In genomic region chr6:114839019-114839418, GRCh38 we compare ENCODE assay signal across 39 cellular contexts.
"Had no signal": no experiment of that assay in that cellular context is flagged by ENCODE, and none has a peak within 500 bp of the region (broad histone marks: within the 10 kb centered on the region; RNA-seq: fewer than 3 reads in every experiment).

No MANE protein-coding gene starts in this region.

- H3K4me1 Mint-ChIP-seq: activated naive CD4-positive, alpha-beta T cell treated with anti-CD3 and anti-CD28 coated beads, Interleukin-2, amount 10 ng/mL, durations not matched to agents 7 days and 5 days; activated naive CD4-positive, alpha-beta T cell treated with anti-CD3 and anti-CD28 coated beads, Interleukin-2, amount 50 U/mL, for 24 hours; activated naive CD8-positive, alpha-beta T cell treated with anti-CD3 and anti-CD28 coated beads for 36 hours; activated naive CD8-positive, alpha-beta T cell treated with anti-CD3 and anti-CD28 coated beads, Interleukin-2, amount 10 ng/mL, durations not matched to agents 7 days and 5 days; activated naive CD8-positive, alpha-beta T cell treated with anti-CD3 and anti-CD28 coated beads, Interleukin-2, amount 50 U/mL, for 24 hours; activated T-helper 17 cell treated with anti-CD3 and anti-CD28 coated beads, Interleukin-2, amount 50 U/mL, for 72 hours; brain; central memory CD8-positive, alpha-beta T cell had no signal

- H3K9me3 ChIP-seq: adrenal gland, ascending aorta had no signal

- H3K27me3 Mint-ChIP-seq: activated naive CD4-positive, alpha-beta T cell treated with anti-CD3 and anti-CD28 coated beads, Interleukin-2, amount 10 ng/mL, durations not matched to agents 7 days and 5 days; activated naive CD4-positive, alpha-beta T cell treated with anti-CD3 and anti-CD28 coated beads, Interleukin-2, amount 50 U/mL, for 24 hours; activated naive CD8-positive, alpha-beta T cell; activated naive CD8-positive, alpha-beta T cell treated with anti-CD3 and anti-CD28 coated beads for 36 hours; activated naive CD8-positive, alpha-beta T cell treated with anti-CD3 and anti-CD28 coated beads, Interleukin-2, amount 10 ng/mL, durations not matched to agents 7 days and 5 days; activated naive CD8-positive, alpha-beta T cell treated with anti-CD3 and anti-CD28 coated beads, Interleukin-2, amount 50 U/mL, for 24 hours; activated T-cell treated with anti-CD3 and anti-CD28 coated beads, Interleukin-2, amount 50 U/mL, for 24 hours; activated T-helper 17 cell treated with anti-CD3 and anti-CD28 coated beads, Interleukin-2, amount 50 U/mL, for 72 hours; brain; central memory CD8-positive, alpha-beta T cell had no signal

- H3K4me3 Mint-ChIP-seq: activated naive CD4-positive, alpha-beta T cell treated with anti-CD3 and anti-CD28 coated beads for 36 hours; activated naive CD4-positive, alpha-beta T cell treated with anti-CD3 and anti-CD28 coated beads, Interleukin-2, amount 10 ng/mL, durations not matched to agents 7 days and 5 days; activated naive CD4-positive, alpha-beta T cell treated with anti-CD3 and anti-CD28 coated beads, Interleukin-2, amount 50 U/mL, for 24 hours; activated naive CD8-positive, alpha-beta T cell; activated naive CD8-positive, alpha-beta T cell treated with anti-CD3 and anti-CD28 coated beads for 36 hours; activated naive CD8-positive, alpha-beta T cell treated with anti-CD3 and anti-CD28 coated beads, Interleukin-2, amount 10 ng/mL, durations not matched to agents 7 days and 5 days; activated naive CD8-positive, alpha-beta T cell treated with anti-CD3 and anti-CD28 coated beads, Interleukin-2, amount 50 U/mL, for 24 hours; activated T-cell treated with anti-CD3 and anti-CD28 coated beads, Interleukin-2, amount 50 U/mL, for 24 hours; activated T-cell treated with anti-CD3 and anti-CD28 coated beads, Interleukin-2, amount 50 U/mL, for 4 hours; activated T-cell treated with anti-CD3 and anti-CD28 coated beads, Interleukin-2, amount 50 U/mL, for 72 hours; activated T-helper 1 cell treated with anti-CD3 and anti-CD28 coated beads, Interleukin-12 subunit alpha, Interleukin-12 subunit beta, Interleukin-2, Interleukin-4 antibody, amounts not matched to agents 30 ng/mL and 10 ng/mL and 1 ng/mL, durations not matched to agents 14 hours and 24 hours and 36 hours; activated T-helper 17 cell treated with anti-CD3 and anti-CD28 coated beads, Interleukin-2, amount 50 U/mL, for 72 hours; brain; central memory CD8-positive, alpha-beta T cell had no signal

- H3K27ac ChIP-seq: adrenal gland, ascending aorta, body of pancreas, brain microvascular endothelial cell, breast epithelium, cardiac muscle cell had no signal

- H3K27ac Mint-ChIP-seq: activated naive CD4-positive, alpha-beta T cell treated with anti-CD3 and anti-CD28 coated beads for 36 hours; activated naive CD4-positive, alpha-beta T cell treated with anti-CD3 and anti-CD28 coated beads, Interleukin-2, amount 10 ng/mL, durations not matched to agents 7 days and 5 days; activated naive CD4-positive, alpha-beta T cell treated with anti-CD3 and anti-CD28 coated beads, Interleukin-2, amount 50 U/mL, for 24 hours; activated naive CD4-positive, alpha-beta T cell treated with anti-CD3 and anti-CD28 coated beads, Interleukin-2, amount 50 U/mL, for 72 hours; activated naive CD8-positive, alpha-beta T cell; activated naive CD8-positive, alpha-beta T cell treated with anti-CD3 and anti-CD28 coated beads for 36 hours; activated naive CD8-positive, alpha-beta T cell treated with anti-CD3 and anti-CD28 coated beads, Interleukin-2, amount 10 ng/mL, durations not matched to agents 7 days and 5 days; activated naive CD8-positive, alpha-beta T cell treated with anti-CD3 and anti-CD28 coated beads, Interleukin-2, amount 50 U/mL, for 24 hours; activated T-cell treated with anti-CD3 and anti-CD28 coated beads, Interleukin-2, amount 50 U/mL, for 24 hours; activated T-cell treated with anti-CD3 and anti-CD28 coated beads, Interleukin-2, amount 50 U/mL, for 72 hours; activated T-helper 1 cell treated with anti-CD3 and anti-CD28 coated beads, Interleukin-12 subunit alpha, Interleukin-12 subunit beta, Interleukin-2, Interleukin-4 antibody, amounts not matched to agents 30 ng/mL and 10 ng/mL and 1 ng/mL, durations not matched to agents 14 hours and 24 hours and 36 hours; activated T-helper 17 cell treated with anti-CD3 and anti-CD28 coated beads, Interleukin-2, amount 50 U/mL, for 72 hours; activated T-helper 2 cell treated with anti-CD3 and anti-CD28 coated beads, Interferon-gamma antibody, Interleukin-2, Interleukin-4, amounts not matched to agents 10 μg/mL and 5 μg/mL and 100 μg/mL, durations not matched to agents 14 hours and 24 hours and 36 hours; brain had no signal

- FAIRE-seq: astrocyte, bronchial epithelial cell had no signal

- H3K36me3 Mint-ChIP-seq: activated naive CD4-positive, alpha-beta T cell treated with anti-CD3 and anti-CD28 coated beads, Interleukin-2, amount 10 ng/mL, durations not matched to agents 7 days and 5 days; activated naive CD4-positive, alpha-beta T cell treated with anti-CD3 and anti-CD28 coated beads, Interleukin-2, amount 50 U/mL, for 24 hours; activated naive CD8-positive, alpha-beta T cell; activated naive CD8-positive, alpha-beta T cell treated with anti-CD3 and anti-CD28 coated beads for 36 hours; activated naive CD8-positive, alpha-beta T cell treated with anti-CD3 and anti-CD28 coated beads, Interleukin-2, amount 10 ng/mL, durations not matched to agents 7 days and 5 days; brain had no signal

- DNase-seq: activated effector memory CD4-positive, alpha-beta T cell treated with anti-CD3 and anti-CD28 coated beads, Interleukin-2, amount 50 U/mL, for 16 hours; activated effector memory CD4-positive, alpha-beta T cell treated with Interleukin-2 at 50 U/mL for 16 hours; activated gamma-delta T cell; activated gamma-delta T cell treated with Interleukin-2 at 50 U/mL for 16 hours; activated naive CD4-positive, alpha-beta T cell; activated naive CD4-positive, alpha-beta T cell treated with anti-CD3 and anti-CD28 coated beads for 36 hours; activated naive CD4-positive, alpha-beta T cell treated with anti-CD3 and anti-CD28 coated beads, Interleukin-2, amount 10 ng/mL, durations not matched to agents 7 days and 5 days; activated naive CD4-positive, alpha-beta T cell treated with anti-CD3 and anti-CD28 coated beads, Interleukin-2, amount 50 U/mL, for 16 hours; activated naive CD4-positive, alpha-beta T cell treated with Interleukin-2 at 50 U/mL for 16 hours; activated naive CD8-positive, alpha-beta T cell treated with anti-CD3 and anti-CD28 coated beads for 36 hours; activated naive CD8-positive, alpha-beta T cell treated with anti-CD3 and anti-CD28 coated beads, Interleukin-2, amount 10 ng/mL, durations not matched to agents 7 days and 5 days; activated naive CD8-positive, alpha-beta T cell treated with anti-CD3 and anti-CD28 coated beads, Interleukin-2, amount 50 U/mL, for 24 hours; activated T-cell treated with anti-CD3 and anti-CD28 coated beads, Interleukin-2, amount 50 U/mL, for 24 hours; activated T-cell treated with anti-CD3 and anti-CD28 coated beads, Interleukin-2, amount 50 U/mL, for 4 hours; activated T-cell treated with anti-CD3 and anti-CD28 coated beads, Interleukin-2, amount 50 U/mL, for 48 hours; activated T-cell treated with anti-CD3 and anti-CD28 coated beads, Interleukin-2, amount 50 U/mL, for 72 hours; adrenal gland; amniotic stem cell; amygdala; anterior cingulate cortex; aorta; body of pancreas; brain microvascular endothelial cell; caudate nucleus; central memory CD4-positive, alpha-beta T cell; cerebellar nuclear complex had no signal

- H3K27me3 ChIP-seq: adrenal gland, ascending aorta, body of pancreas, brain microvascular endothelial cell, breast epithelium, cardiac muscle cell had no signal

- H3K4me1 ChIP-seq: adrenal gland, ascending aorta, body of pancreas, breast epithelium had no signal

- H3K36me3 ChIP-seq: adrenal gland, ascending aorta, brain microvascular endothelial cell, breast epithelium, cardiac muscle cell had no signal

- ATAC-seq: activated naive CD4-positive, alpha-beta T cell treated with anti-CD3 and anti-CD28 coated beads, Interleukin-2, amount 50 U/mL, for 72 hours; activated naive CD8-positive, alpha-beta T cell treated with anti-CD3 and anti-CD28 coated beads, Interleukin-2, amount 50 U/mL, for 24 hours; activated T-cell treated with anti-CD3 and anti-CD28 coated beads, Interleukin-2, amount 50 U/mL, for 4 hours; activated T-cell treated with anti-CD3 and anti-CD28 coated beads, Interleukin-2, amount 50 U/mL, for 72 hours; activated T-helper 17 cell treated with anti-CD3 and anti-CD28 coated beads, Interleukin-2, amount 50 U/mL, for 72 hours; body of pancreas had no signal

- H3K4me3 ChIP-seq: adrenal gland, ascending aorta, body of pancreas, breast epithelium, cardiac muscle cell had no signal
